ENCODE assay signal across 8 cellular contexts in genomic region chr6:11143394-11144371, GRCh38. TPM values are rescaled to one million over a fixed set of nuclear protein-coding genes. Genes with fewer than 3 reads are reported as not detected.
A peak's percentile ranks its signal among the peaks of the same experiment; 100 is the strongest.
DNase-seq lines count a peak whose midpoint lies in the region; ATAC-seq and TF ChIP-seq lines count a peak whose summit lies in the region.

No MANE protein-coding gene starts in this region.

- H3K9me3 Mint-ChIP-seq in stimulated activated naive CD8-positive, alpha-beta T cell treated with anti-CD3 and anti-CD28 coated beads, Interleukin-15, Interleukin-2, amounts not matched to agents 100 ng/mL and 50 ng/mL, for 24 hours, result no peaks in the 10 kb centered on the region

- H3K27ac Mint-ChIP-seq in stimulated activated naive CD8-positive, alpha-beta T cell treated with anti-CD3 and anti-CD28 coated beads, Interleukin-15, Interleukin-2, amounts not matched to agents 100 ng/mL and 50 ng/mL, for 24 hours, result peak overlapping the region; percentile 38

- H3K4me3 ChIP-seq in HFF-Myc (replicated peaks; ENCODE audit: low read depth, low read length), result no peak overlapping the region

- intact Hi-C loops in Right ventricle myocardium superior (cut with DNase I), result no loop called here

- TF ChIP-seq CTCF in HFF-Myc (IDR thresholded peaks at IDR 0.05; ENCODE audit: low read depth, low read length, missing control alignments), result no peak

- peak; percentile 67 for DNase-seq in HFF-Myc (ENCODE audit: extremely low read depth, low read depth)
- DNase-seq in SIG-M5 treated with dmso at 0.1 percent for 504 hours (lab: John Stamatoyannopoulos, UW; ENCODE audit: unreplicated experiment), result peak; percentile 80
- peak; percentile 78 for DNase-seq in Right ventricle myocardium superior
- DNase-seq in activated naive CD4-positive, alpha-beta T cell (lab: John Stamatoyannopoulos, UW), result no peak
- DNase-seq in DMS153 (lab: John Stamatoyannopoulos, UW), result no peak
- DNase-seq in medulla oblongata (ENCODE audit: extremely low spot score), result no peak

- H3K4me1 Mint-ChIP-seq in stimulated activated naive CD8-positive, alpha-beta T cell treated with anti-CD3 and anti-CD28 coated beads, Interleukin-15, Interleukin-2, amounts not matched to agents 100 ng/mL and 50 ng/mL, for 24 hours (ENCODE audit: low read depth), result peaks cover 33% of the 10 kb centered on the region

- peak; percentile 81 for ATAC-seq in Right ventricle myocardium superior (ENCODE audit: poor library complexity)
- no peak for ATAC-seq in HG02870 (IDR thresholded peaks at IDR 0.05; ENCODE audit: unreplicated experiment)

- H3K36me3 Mint-ChIP-seq in stimulated activated naive CD8-positive, alpha-beta T cell treated with anti-CD3 and anti-CD28 coated beads, Interleukin-15, Interleukin-2, amounts not matched to agents 100 ng/mL and 50 ng/mL, for 24 hours (ENCODE audit: low read depth), result peaks cover 5% of the 10 kb centered on the region

- H3K4me3 Mint-ChIP-seq in stimulated activated naive CD8-positive, alpha-beta T cell treated with anti-CD3 and anti-CD28 coated beads, Interleukin-15, Interleukin-2, amounts not matched to agents 100 ng/mL and 50 ng/mL, for 24 hours, result no peak overlapping the region

- no peaks in the 10 kb centered on the region for H3K27me3 Mint-ChIP-seq in stimulated activated naive CD8-positive, alpha-beta T cell treated with anti-CD3 and anti-CD28 coated beads, Interleukin-15, Interleukin-2, amounts not matched to agents 100 ng/mL and 50 ng/mL, for 24 hours

RNA-seq across cellular contexts. Expression of gene ERVFRD-1, which starts 32.2 kb away (rescaled TPM):
- 0.05 TPM for total RNA-seq in Right ventricle myocardium superior

RNA-seq across cellular contexts. Expression of gene SMIM13, which starts 50.0 kb away (rescaled TPM):
- total RNA-seq in Right ventricle myocardium superior, result 11.8 TPM

Comparison
In these comparisons a context has a peak if more than half of its experiments do, and no peak if none do; other contexts are left out.
1. DNase-seq: peak in HFF-Myc (single experiment), SIG-M5 treated with dmso at 0.1 percent for 504 hours (single experiment) and Right ventricle myocardium superior (single experiment); none in activated naive CD4-positive, alpha-beta T cell (0 of 4), DMS153 (single experiment) and medulla oblongata (single experiment).